1 cellular context compared by ENCODE assay signal in the genomic region with DNA sequence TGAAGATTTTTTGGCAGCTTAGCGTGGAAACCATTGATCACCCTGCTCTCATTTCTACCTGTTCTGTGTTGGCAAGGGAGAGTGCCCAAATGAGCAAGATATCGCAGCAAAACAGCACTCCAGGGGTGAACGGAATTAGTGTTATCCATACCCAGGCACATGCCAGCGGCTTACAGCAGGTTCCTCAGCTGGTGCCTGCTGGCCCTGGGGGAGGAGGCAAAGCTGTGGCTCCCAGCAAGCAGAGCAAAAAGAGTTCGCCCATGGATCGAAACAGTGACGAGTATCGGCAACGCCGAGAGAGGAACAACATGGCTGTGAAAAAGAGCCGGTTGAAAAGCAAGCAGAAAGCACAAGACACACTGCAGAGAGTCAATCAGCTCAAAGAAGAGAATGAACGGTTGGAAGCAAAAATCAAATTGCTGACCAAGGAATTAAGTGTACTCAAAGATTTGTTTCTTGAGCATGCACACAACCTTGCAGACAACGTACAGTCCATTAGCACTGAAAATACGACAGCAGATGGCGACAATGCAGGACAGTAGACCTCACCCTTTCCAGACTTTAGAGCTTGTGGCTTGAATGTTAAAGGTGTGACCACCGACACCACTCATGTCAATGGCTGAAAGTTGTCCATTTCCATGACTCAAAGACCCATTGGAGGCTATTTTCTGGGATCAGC.
TF ChIP-seq lines count a peak whose summit lies in the region.

No MANE protein-coding gene starts in this region.

TF ChIP-seq in WTC11, 78 proteins besides CTCF, POLR2A, EP300 and RAD21 (continued from another document):
- TF ChIP-seq, protein P1, sequence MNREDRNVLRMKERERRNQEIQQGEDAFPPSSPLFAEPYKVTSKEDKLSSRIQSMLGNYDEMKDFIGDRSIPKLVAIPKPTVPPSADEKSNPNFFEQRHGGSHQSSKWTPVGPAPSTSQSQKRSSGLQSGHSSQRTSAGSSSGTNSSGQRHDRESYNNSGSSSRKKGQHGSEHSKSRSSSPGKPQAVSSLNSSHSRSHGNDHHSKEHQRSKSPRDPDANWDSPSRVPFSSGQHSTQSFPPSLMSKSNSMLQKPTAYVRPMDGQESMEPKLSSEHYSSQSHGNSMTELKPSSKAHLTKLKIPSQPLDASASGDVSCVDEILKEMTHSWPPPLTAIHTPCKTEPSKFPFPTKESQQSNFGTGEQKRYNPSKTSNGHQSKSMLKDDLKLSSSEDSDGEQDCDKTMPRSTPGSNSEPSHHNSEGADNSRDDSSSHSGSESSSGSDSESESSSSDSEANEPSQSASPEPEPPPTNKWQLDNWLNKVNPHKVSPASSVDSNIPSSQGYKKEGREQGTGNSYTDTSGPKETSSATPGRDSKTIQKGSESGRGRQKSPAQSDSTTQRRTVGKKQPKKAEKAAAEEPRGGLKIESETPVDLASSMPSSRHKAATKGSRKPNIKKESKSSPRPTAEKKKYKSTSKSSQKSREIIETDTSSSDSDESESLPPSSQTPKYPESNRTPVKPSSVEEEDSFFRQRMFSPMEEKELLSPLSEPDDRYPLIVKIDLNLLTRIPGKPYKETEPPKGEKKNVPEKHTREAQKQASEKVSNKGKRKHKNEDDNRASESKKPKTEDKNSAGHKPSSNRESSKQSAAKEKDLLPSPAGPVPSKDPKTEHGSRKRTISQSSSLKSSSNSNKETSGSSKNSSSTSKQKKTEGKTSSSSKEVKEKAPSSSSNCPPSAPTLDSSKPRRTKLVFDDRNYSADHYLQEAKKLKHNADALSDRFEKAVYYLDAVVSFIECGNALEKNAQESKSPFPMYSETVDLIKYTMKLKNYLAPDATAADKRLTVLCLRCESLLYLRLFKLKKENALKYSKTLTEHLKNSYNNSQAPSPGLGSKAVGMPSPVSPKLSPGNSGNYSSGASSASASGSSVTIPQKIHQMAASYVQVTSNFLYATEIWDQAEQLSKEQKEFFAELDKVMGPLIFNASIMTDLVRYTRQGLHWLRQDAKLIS (CRISPR knock-in tag; IDR thresholded peaks at IDR 0.05; ENCODE audit: borderline replicate concordance): no peak
- TF ChIP-seq IRF1 (CRISPR knock-in tag; IDR thresholded peaks at IDR 0.05) (no peak), ZNF232 (CRISPR knock-in tag; IDR thresholded peaks at IDR 0.05) (no peak), SOX15 (CRISPR knock-in tag; IDR thresholded peaks at IDR 0.05) (no peak), NR3C1 (CRISPR knock-in tag; conservative IDR thresholded peaks at IDR 0.05; ENCODE audit: low read depth) (no peak)
